8 cellular contexts compared by ENCODE assay signal in genomic region chr10:62048919-62049636, GRCh38.
DNase-seq lines count a peak whose midpoint lies in the region; ATAC-seq and TF ChIP-seq lines count a peak whose summit lies in the region.

No MANE protein-coding gene starts in this region.

- peak overlapping the region; percentile 64 to 91 for H3K9ac ChIP-seq in mucosa of rectum (ENCODE audit: low read depth in 1 of 2, low read length in 2 of 2)

- H3K27me3 ChIP-seq in mucosa of rectum (ENCODE audit: control insufficient read depth in 2 of 2, insufficient read depth in 2 of 2, low read length in 2 of 2), result no peaks in the 10 kb centered on the region

- peak overlapping the region; percentile 94 for H3K4me3 Mint-ChIP-seq in activated T-cell treated with anti-CD3 and anti-CD28 coated beads, Interleukin-2, amount 50 U/mL, for 4 hours

- peaks cover 51% of the 10 kb centered on the region for H3K36me3 Mint-ChIP-seq in activated T-cell treated with anti-CD3 and anti-CD28 coated beads, Interleukin-2, amount 50 U/mL, for 4 hours (ENCODE audit: insufficient read depth)

- peak overlapping the region; percentile 85 to 90 for H3K27ac ChIP-seq in mucosa of rectum (ENCODE audit: low read depth in 2 of 2, low read length in 2 of 2)

- no peaks in the 10 kb centered on the region for H3K27me3 Mint-ChIP-seq in activated T-cell treated with anti-CD3 and anti-CD28 coated beads, Interleukin-2, amount 50 U/mL, for 4 hours (ENCODE audit: low read depth)

- no peaks in the 10 kb centered on the region for H3K9me3 ChIP-seq in mucosa of rectum (ENCODE audit: control insufficient read depth in 2 of 2, low read length in 2 of 2)

- peaks cover 41 to 49% of the 10 kb centered on the region in 2 donors for H3K4me1 ChIP-seq in mucosa of rectum (ENCODE audit: control insufficient read depth in 2 of 2, insufficient read depth in 2 of 2, low read length in 2 of 2)

- peak; percentile 57 to 58 for ATAC-seq in activated T-cell treated with anti-CD3 and anti-CD28 coated beads, Interleukin-2, amount 50 U/mL, for 4 hours

- TF ChIP-seq CTCF in GM12875 (IDR thresholded peaks at IDR 0.05; ENCODE audit: borderline replicate concordance, insufficient read depth, low read depth, low read length) (no peak), epithelial cell of proximal tubule (conservative IDR thresholded peaks at IDR 0.05; ENCODE audit: low read depth, low read length) (no peak)

- peaks cover 91% of the 10 kb centered on the region for H3K4me1 Mint-ChIP-seq in activated T-cell treated with anti-CD3 and anti-CD28 coated beads, Interleukin-2, amount 50 U/mL, for 4 hours (ENCODE audit: low read depth)

- no peaks in the 10 kb centered on the region for H3K9me3 Mint-ChIP-seq in activated T-cell treated with anti-CD3 and anti-CD28 coated beads, Interleukin-2, amount 50 U/mL, for 4 hours

- peaks cover 13 to 16% of the 10 kb centered on the region in 2 donors for H3K36me3 ChIP-seq in mucosa of rectum (ENCODE audit: control insufficient read depth in 2 of 2, insufficient read depth in 2 of 2, low read length in 2 of 2)

- DNase-seq in NCI-H748 treated with DMSO at 0.1 percent for 48 hours (lab: John Stamatoyannopoulos, UW), result peak; percentile 57
- peak; percentile 75 for DNase-seq in activated T-cell treated with anti-CD3 and anti-CD28 coated beads, Interleukin-2, amount 50 U/mL, for 4 hours
- DNase-seq in epithelial cell of proximal tubule (ENCODE audit: low read depth), result peak; percentile 91
- peak; percentile 28 to 32 for DNase-seq in stimulated activated CD8-positive, alpha-beta memory T cell treated with anti-CD3 and anti-CD28 coated beads, Interleukin-4, amount 100 ng/mL, for 4 hours (ENCODE audit: low read depth in 2 of 2, low spot score in 1 of 2)
- no peak for DNase-seq in NCI-H2196 (lab: John Stamatoyannopoulos, UW; ENCODE audit: unreplicated experiment)
- DNase-seq in GM19238 (ENCODE audit: insufficient read length, low spot score), result no peak

- H3K4me3 ChIP-seq in GM12875 (ENCODE audit: low read depth, low read length), result peak overlapping the region; percentile 35
- H3K4me3 ChIP-seq in epithelial cell of proximal tubule (ENCODE audit: low read depth, low read length), result peak overlapping the region; percentile 84
- H3K4me3 ChIP-seq in mucosa of rectum (ENCODE audit: low read length in 2 of 2), result peak overlapping the region; percentile 61 to 81

Comparison
In these comparisons a context has a peak if more than half of its experiments do, and no peak if none do; other contexts are left out.
1. DNase-seq: peak in NCI-H748 treated with DMSO at 0.1 percent for 48 hours (single experiment), activated T-cell treated with anti-CD3 and anti-CD28 coated beads, Interleukin-2, amount 50 U/mL, for 4 hours (single experiment), epithelial cell of proximal tubule (single experiment) and stimulated activated CD8-positive, alpha-beta memory T cell treated with anti-CD3 and anti-CD28 coated beads, Interleukin-4, amount 100 ng/mL, for 4 hours (2 of 2); none in NCI-H2196 (single experiment) and GM19238 (single experiment).
2. Peak in every context shown above with its lines, with median percentiles within 50 percentile points of each other: H3K4me3 ChIP-seq.